8 cellular contexts compared by ENCODE assay signal in genomic region chr2:197889041-197889440, GRCh38.
DNase-seq lines count a peak whose midpoint lies in the region; ATAC-seq, FAIRE-seq and TF ChIP-seq lines count a peak whose summit lies in the region.
"Had no signal": no experiment of that assay in that cellular context is flagged by ENCODE, and none has a peak within 500 bp of the region (broad histone marks: within the 10 kb centered on the region; RNA-seq: fewer than 3 reads in every experiment).

No MANE protein-coding gene starts in this region.

- no peak overlapping the region for H3K4me3 ChIP-seq in IMR-90 (ENCODE audit: insufficient read depth, low read depth, low read length)
- no peak overlapping the region for H3K4me3 ChIP-seq in HepG2 (replicated peaks in 1 of 3; ENCODE audit: insufficient read depth in 1 of 3, low read depth in 2 of 3, low read length in 3 of 3)
- H3K4me3 ChIP-seq: pancreas had no signal

- H3K79me2 ChIP-seq in HepG2 (ENCODE audit: insufficient read depth, low read length), result no peaks in the 10 kb centered on the region

- TF ChIP-seq POLR2A in IMR-90 (IDR thresholded peaks at IDR 0.05; ENCODE audit: low read depth, low read length) (no peak), HepG2 (IDR thresholded peaks at IDR 0.05; ENCODE audit: insufficient read depth in 1 of 2, low read depth in 2 of 2, low read length in 2 of 2) (no peak)

- H3K9me1 ChIP-seq in IMR-90 (ENCODE audit: insufficient read depth, low read length), result no peaks in the 10 kb centered on the region; the same call in 1 of the 2 replicates

- H3K4me1 ChIP-seq in IMR-90 (ENCODE audit: control insufficient read depth, insufficient read depth, low read length) (peaks cover 3% of the 10 kb centered on the region), HepG2 (ENCODE audit: insufficient read depth, low read length) (no peaks in the 10 kb centered on the region)

- peaks cover 4 to 29% of the 10 kb centered on the region in 2 donors for H3K36me3 Mint-ChIP-seq in activated naive CD4-positive, alpha-beta T cell treated with anti-CD3 and anti-CD28 coated beads, Interleukin-2, amount 50 U/mL, for 72 hours

- no peak overlapping the region; the same call in 1 of the 2 replicates for H3K14ac ChIP-seq in IMR-90 (replicated peaks; ENCODE audit: low read depth, low read length)

- H4K20me1 ChIP-seq in IMR-90 (ENCODE audit: insufficient read depth, low read length) (no peaks in the 10 kb centered on the region), HepG2 (ENCODE audit: insufficient read depth, low read length) (no peaks in the 10 kb centered on the region)

- H2BK5ac ChIP-seq in IMR-90 (ENCODE audit: low read depth, low read length, poor library complexity, severe bottlenecking), result no peak overlapping the region

- no peak overlapping the region for H2AK5ac ChIP-seq in IMR-90 (ENCODE audit: low read depth, low read length)

- H2AFZ ChIP-seq in IMR-90 (replicated peaks; ENCODE audit: low read length, poor library complexity), result no peak overlapping the region
- H2AFZ ChIP-seq in HepG2 (ENCODE audit: low read length), result no peak overlapping the region

- H3K27me3 ChIP-seq in IMR-90 (ENCODE audit: control insufficient read depth, insufficient read depth, low read length) (no peaks in the 10 kb centered on the region), HepG2 (ENCODE audit: control insufficient read depth in 1 of 2, insufficient read depth in 2 of 2, low read length in 2 of 2) (no peaks in the 10 kb centered on the region)
- H3K27me3 ChIP-seq: pancreas had no signal

- no peak for TF ChIP-seq CTCF in IMR-90 (conservative IDR thresholded peaks at IDR 0.05; ENCODE audit: low read depth, low read length)
- TF ChIP-seq CTCF in HepG2 (CRISPR knock-in tag; IDR thresholded peaks at IDR 0.05), result no peak

- peak overlapping the region; percentile 82 to 90 for H3K27ac Mint-ChIP-seq in activated naive CD4-positive, alpha-beta T cell treated with anti-CD3 and anti-CD28 coated beads, Interleukin-2, amount 50 U/mL, for 72 hours

- H3K27ac ChIP-seq in IMR-90 (ENCODE audit: insufficient read depth, low read length) (no peak overlapping the region), HepG2 (ENCODE audit: extremely low read length, insufficient read depth, low read length) (no peak overlapping the region)

- no TSS peak for BruUV-seq in IMR-90 (replicated peaks; lab: Mats Ljungman, UMichigan)
- BruUV-seq in HepG2 (replicated peaks; lab: Mats Ljungman, UMichigan), result no TSS peak

- CTCF ChIA-PET in IMR-90 (lab: Yijun Ruan, JAX) (interaction anchor here (1.0 kb wide), 1 partner anchor 76 kb away, joined by 4 read pairs; no protein-coding TSS in a partner anchor), HepG2 (lab: Yijun Ruan, JAX; ENCODE audit: low intra/inter-chr PET ratio, low total read pairs) (no interaction called here)

- peak overlapping the region; percentile 75; the same call in 1 of the 2 replicates for H3K23ac ChIP-seq in IMR-90 (ENCODE audit: low read depth, low read length)

- H3K4ac ChIP-seq in IMR-90 (ENCODE audit: low read depth, low read length), result no peak overlapping the region

- H3K4me2 ChIP-seq in IMR-90 (ENCODE audit: low read depth, low read length) (peak overlapping the region; percentile 86), HepG2 (ENCODE audit: low read depth, low read length) (no peak overlapping the region)

- no peaks in the 10 kb centered on the region for H3K79me1 ChIP-seq in IMR-90 (ENCODE audit: low read depth in 1 of 2, low read length in 2 of 2)

- POLR2A ChIA-PET in IMR-90 (lab: Charles Lee; ENCODE audit: unreplicated experiment), result no interaction called here
- POLR2A ChIA-PET in HepG2 (lab: Yijun Ruan, JAX), result no interaction called here

- WGBS in IMR-90 (ENCODE audit: extremely low coverage in 2 of 2, insufficient read length in 1 of 2), 2 experiments, result no CpG with 5 or more reads among the region's 2 CpGs
- WGBS in HepG2 (ENCODE audit: low lambda C conversion rate), result under 1% methylated on average over 2 of the region's 2 CpGs

- peak overlapping the region; percentile 88 for H4K5ac ChIP-seq in IMR-90 (ENCODE audit: low read depth, low read length)

- no peaks in the 10 kb centered on the region for H3K9me3 ChIP-seq in IMR-90 (ENCODE audit: control insufficient read depth, insufficient read depth, low read length)
- no peaks in the 10 kb centered on the region for H3K9me3 ChIP-seq in HepG2 (ENCODE audit: low read length)
- H3K9me3 ChIP-seq: pancreas had no signal

- peaks cover 0 to 14% of the 10 kb centered on the region in 2 donors for H3K9me3 Mint-ChIP-seq in activated naive CD4-positive, alpha-beta T cell treated with anti-CD3 and anti-CD28 coated beads, Interleukin-2, amount 50 U/mL, for 72 hours

- H4K8ac ChIP-seq in IMR-90 (ENCODE audit: low read depth in 2 of 2, low read length in 2 of 2), result no peak overlapping the region; a peak in 1 of 4 replicates

- H2BK20ac ChIP-seq in IMR-90 (ENCODE audit: low read depth, low read length), result peak overlapping the region; percentile 55

- no peak overlapping the region for H2BK15ac ChIP-seq in IMR-90 (ENCODE audit: low read depth, low read length)

- peak; percentile 99 for ATAC-seq in GM21723 (IDR thresholded peaks at IDR 0.05; ENCODE audit: unreplicated experiment)
- peak; percentile 80 for ATAC-seq in IMR-90 (ENCODE audit: low read depth)
- ATAC-seq in activated naive CD4-positive, alpha-beta T cell treated with anti-CD3 and anti-CD28 coated beads, Interleukin-2, amount 50 U/mL, for 72 hours, result peak; percentile 86 to 97
- no peak for ATAC-seq in HepG2

- H3K18ac ChIP-seq in IMR-90 (ENCODE audit: low read depth, low read length), result peak overlapping the region; percentile 90

- no peak overlapping the region for H2AK9ac ChIP-seq in IMR-90 (replicated peaks; ENCODE audit: low read depth, low read length, poor library complexity)

- TF ChIP-seq EP300 in HepG2 (IDR thresholded peaks at IDR 0.05; ENCODE audit: low read depth in 2 of 2, low read length in 2 of 2), result no peak
- no peak for TF ChIP-seq EP300 in HepG2 (CRISPR knock-in tag; IDR thresholded peaks at IDR 0.05; ENCODE audit: borderline replicate concordance)

- H4K91ac ChIP-seq in IMR-90 (ENCODE audit: insufficient read depth, low read depth, low read length), result no peak overlapping the region

- DNase-seq in GM18507 (ENCODE audit: extremely low spot score, insufficient read length, low read depth) (peak; percentile 4), IMR-90 (peak; percentile 64), HepG2 (ENCODE audit: low spot score) (no peak), GOT3 (lab: John Stamatoyannopoulos, UW) (no peak), SW480 (ENCODE audit: low spot score) (no peak)
- peak in 1 of 2 donors; percentile 24 for DNase-seq in activated naive CD4-positive, alpha-beta T cell treated with anti-CD3 and anti-CD28 coated beads, Interleukin-2, amount 50 U/mL, for 72 hours (ENCODE audit: low spot score in 2 of 2)
- DNase-seq: pancreas had no signal

- FAIRE-seq in GM18507 (lab: Jason Lieb, UNC) (peak; percentile 86), HepG2 (lab: Jason Lieb, UNC) (no peak)

- in situ Hi-C loops in IMR-90 (cut with MboI; ENCODE audit: low sequenced_read_pairs), result no loop called here
- in situ Hi-C loops in HepG2 (cut with HindIII; ENCODE audit: extremely low pct_ligation_motif_present, low pct_unique_long_range_greater_than_20kb), result no loop called here

- H3K56ac ChIP-seq in IMR-90 (ENCODE audit: extremely low read depth, insufficient read depth, low read length), result no peak overlapping the region

- H3K36me3 ChIP-seq in IMR-90 (ENCODE audit: control insufficient read depth, insufficient read depth, low read length), result no peaks in the 10 kb centered on the region
- H3K36me3 ChIP-seq in HepG2 (replicated peaks in 1 of 2; ENCODE audit: control insufficient read depth in 1 of 2, insufficient read depth in 2 of 2, low read length in 2 of 2), result no peaks in the 10 kb centered on the region
- H3K36me3 ChIP-seq: pancreas had no signal

- TF ChIP-seq RAD21 in IMR-90 (IDR thresholded peaks at IDR 0.05; ENCODE audit: low read length) (no peak), HepG2 (CRISPR knock-in tag; IDR thresholded peaks at IDR 0.05) (no peak)

- intact Hi-C loops in IMR-90 (cut with micrococcal nuclease), result no loop called here
- intact Hi-C loops in HepG2 (cut with micrococcal nuclease; ENCODE audit: unreplicated experiment), result no loop called here

- H2BK120ac ChIP-seq in IMR-90 (ENCODE audit: low read depth, low read length), result 0 out of 2 replicates have a peak overlapping the region, but pooled peaks have one; percentile 77

- dilution Hi-C loops in IMR-90 (cut with HindIII; ENCODE audit: low sequenced_read_pairs, unreplicated experiment), result no loop called here

- H3K9ac ChIP-seq in IMR-90 (ENCODE audit: low read depth, low read length) (no peak overlapping the region), HepG2 (ENCODE audit: insufficient read depth, low read depth, low read length) (no peak overlapping the region)

TF ChIP-seq in IMR-90, 13 proteins besides CTCF, POLR2A, EP300 and RAD21 (continues in another document):
- TF ChIP-seq SMC3 (IDR thresholded peaks at IDR 0.05; ENCODE audit: low read depth, low read length), result no peak
- TF ChIP-seq RFX5 (IDR thresholded peaks at IDR 0.05; ENCODE audit: low read depth, low read length), result peak; percentile 89
- TF ChIP-seq ELK1 (IDR thresholded peaks at IDR 0.05; ENCODE audit: borderline replicate concordance, low read depth, low read length), result no peak
- TF ChIP-seq CEBPB (IDR thresholded peaks at IDR 0.05; ENCODE audit: low read depth, low read length), result no peak

TF ChIP-seq in HepG2, 621 proteins besides CTCF, POLR2A, EP300 and RAD21:
- TF ChIP-seq TCF7 (IDR thresholded peaks at IDR 0.05; ENCODE audit: low read depth), result no peak
- no peak for TF ChIP-seq PCBP2 (optimal IDR thresholded peaks at IDR 0.05; ENCODE audit: low read depth, low read length, poor library complexity, severe bottlenecking)
- no peak for TF ChIP-seq EEA1 (CRISPR knock-in tag; IDR thresholded peaks at IDR 0.05; ENCODE audit: borderline replicate concordance)
- TF ChIP-seq RFX5 (IDR thresholded peaks at IDR 0.05; ENCODE audit: low read depth, low read length), result peak; percentile 75
- TF ChIP-seq RARA (CRISPR knock-in tag; IDR thresholded peaks at IDR 0.05), result no peak
- TF ChIP-seq HOMEZ (CRISPR knock-in tag; IDR thresholded peaks at IDR 0.05; ENCODE audit: low read depth), result no peak

Comparison
In these comparisons a context has a peak if more than half of its experiments do, and no peak if none do; other contexts are left out.
1. DNase-seq: peak in GM18507 (single experiment) and IMR-90 (single experiment); none in HepG2 (single experiment), GOT3 (single experiment) and SW480 (single experiment).